In genomic region chr3:155603302-155603701, GRCh38 we compare ENCODE assay signal across 15 cellular contexts.
DNase-seq lines count a peak whose midpoint lies in the region; TF ChIP-seq lines count a peak whose summit lies in the region.
"Had no signal": no experiment of that assay in that cellular context is flagged by ENCODE, and none has a peak within 500 bp of the region (broad histone marks: within the 10 kb centered on the region; RNA-seq: fewer than 3 reads in every experiment).

No MANE protein-coding gene starts in this region.

- no peaks in the 10 kb centered on the region for H3K27me3 ChIP-seq in Loucy (ENCODE audit: insufficient read depth, low read length, poor library complexity, severe bottlenecking)

- no peaks in the 10 kb centered on the region for H3K9me3 ChIP-seq in Loucy (ENCODE audit: insufficient read depth, low read depth, low read length)
- H3K9me3 ChIP-seq: A549, Caco-2 had no signal

- H2AFZ ChIP-seq in Loucy (ENCODE audit: low read length), result no peak overlapping the region

- no peaks in the 10 kb centered on the region for H3K79me2 ChIP-seq in Loucy (ENCODE audit: insufficient read depth, low read length)

- H3K4me3 ChIP-seq in Loucy (ENCODE audit: low read length, poor library complexity, severe bottlenecking), result no peak overlapping the region
- H3K4me3 ChIP-seq: A549, GM12878 had no signal

- no peaks in the 10 kb centered on the region for H3F3A ChIP-seq in Loucy (ENCODE audit: low read depth)

- H3K36me3 ChIP-seq in Loucy (ENCODE audit: insufficient read depth, low read length), result no peaks in the 10 kb centered on the region

- intact Hi-C loops in cardiac septum (cut with DNase I), result no loop called here

- no peak for TF ChIP-seq CTCF in Loucy (conservative IDR thresholded peaks at IDR 0.05; ENCODE audit: low read length)

- H3K9ac ChIP-seq in Loucy (ENCODE audit: low read depth, low read length, poor library complexity, severe bottlenecking), result no peak overlapping the region

- H3K4me2 ChIP-seq in Loucy (ENCODE audit: low read depth, low read length, poor library complexity, severe bottlenecking), result peak overlapping the region; percentile 25
- H3K4me2 ChIP-seq: A549 had no signal

- DNase-seq in DMS 273 (lab: John Stamatoyannopoulos, UW; ENCODE audit: unreplicated experiment), result peak; percentile 60
- DNase-seq in NCI-H774 (lab: John Stamatoyannopoulos, UW), result peak; percentile 62
- DNase-seq in myocyte (ENCODE audit: low read depth), result peak; percentile 42
- no peak for DNase-seq in effector CD4-positive, alpha-beta T cell
- DNase-seq in activated CD4-positive, alpha-beta T cell treated with anti-CD3 and anti-CD28 coated beads for 4 hours, result no peak
- no peak for DNase-seq in cardiac septum (ENCODE audit: low spot score)
- DNase-seq: AML-193; Caco-2; CD4-positive, alpha-beta T cell; DMS79 treated with DMSO at 0.1 percent for 48 hours; EL; H9 had no signal

- no peaks in the 10 kb centered on the region for H4K20me1 ChIP-seq in Loucy (ENCODE audit: insufficient read depth, low read length, poor library complexity, severe bottlenecking)

- no peaks in the 10 kb centered on the region for H3K9me2 ChIP-seq in Loucy (replicated peaks; ENCODE audit: low read depth, low read length)

- peaks cover 43% of the 10 kb centered on the region for H3K4me1 ChIP-seq in Loucy (ENCODE audit: insufficient read depth, low read length, poor library complexity, severe bottlenecking)
- H3K4me1 ChIP-seq: Caco-2 had no signal

Comparison
In these comparisons a context has a peak if more than half of its experiments do, and no peak if none do; other contexts are left out.
1. DNase-seq: peak in DMS 273 (single experiment), NCI-H774 (single experiment) and myocyte (single experiment); none in effector CD4-positive, alpha-beta T cell (single experiment), activated CD4-positive, alpha-beta T cell treated with anti-CD3 and anti-CD28 coated beads for 4 hours (0 of 2) and cardiac septum (single experiment).